Comparison of ENCODE assay signal across 9 cellular contexts in genomic region chr16:68005786-68006286, GRCh38. TPM values are rescaled to one million over a fixed set of nuclear protein-coding genes. Genes with fewer than 3 reads are reported as not detected.
A peak's percentile ranks its signal among the peaks of the same experiment; 100 is the strongest.
DNase-seq lines count a peak whose midpoint lies in the region; ATAC-seq and TF ChIP-seq lines count a peak whose summit lies in the region.
"Had no signal": no experiment of that assay in that cellular context is flagged by ENCODE, and none has a peak within 500 bp of the region (broad histone marks: within the 10 kb centered on the region; RNA-seq: fewer than 3 reads in every experiment).

No MANE protein-coding gene starts in this region.

- H3K27me3 Mint-ChIP-seq in activated CD4-positive, alpha-beta T cell treated with anti-CD3 and anti-CD28 coated beads, Interleukin-2, amount 10 ng/mL, durations not matched to agents 7 days and 5 days = no peaks in the 10 kb centered on the region

- H3K9me3 Mint-ChIP-seq in activated CD4-positive, alpha-beta T cell treated with anti-CD3 and anti-CD28 coated beads, Interleukin-2, amount 10 ng/mL, durations not matched to agents 7 days and 5 days = no peaks in the 10 kb centered on the region

- H3K4me1 ChIP-seq in adipocyte (ENCODE audit: control insufficient read depth, insufficient read depth, low read length) (peaks cover 6% of the 10 kb centered on the region), upper lobe of right lung (peaks cover 22% of the 10 kb centered on the region)
- H3K4me1 ChIP-seq: A549 had no signal

- POLR2A ChIA-PET in activated CD4-positive, alpha-beta T cell treated with anti-CD3 and anti-CD28 coated beads, Interleukin-2, amount 10 ng/mL, durations not matched to agents 7 days and 5 days (lab: Charles Lee) = no interaction called here

- peak; percentile 70 for DNase-seq in activated CD4-positive, alpha-beta T cell treated with anti-CD3 and anti-CD28 coated beads, Interleukin-2, amount 10 ng/mL, durations not matched to agents 7 days and 5 days
- no peak for DNase-seq in activated CD4-positive, alpha-beta T cell treated with anti-CD3 and anti-CD28 coated beads for 48 hours
- DNase-seq in adipocyte (ENCODE audit: low read depth) (peak; percentile 8), left lobe of liver (ENCODE audit: low spot score) (no peak), upper lobe of right lung (peak; percentile 70), SHP77 (lab: John Stamatoyannopoulos, UW) (no peak), NCI-H1105 (lab: John Stamatoyannopoulos, UW) (no peak), NCI-H1092 treated with DMSO at 0.1 percent for 48 hours (lab: John Stamatoyannopoulos, UW) (no peak)

- no peak for TF ChIP-seq CTCF in upper lobe of right lung (IDR thresholded peaks at IDR 0.05)

- peaks cover 3% of the 10 kb centered on the region for H3K36me3 Mint-ChIP-seq in activated CD4-positive, alpha-beta T cell treated with anti-CD3 and anti-CD28 coated beads, Interleukin-2, amount 10 ng/mL, durations not matched to agents 7 days and 5 days (ENCODE audit: low read depth)

- ATAC-seq in left lobe of liver = peak; percentile 70
- ATAC-seq in upper lobe of right lung = peak; percentile 96
- ATAC-seq: A549 had no signal

- intact Hi-C loops in upper lobe of right lung (cut with DNase I) = no loop called here

- CTCF ChIA-PET in activated CD4-positive, alpha-beta T cell treated with anti-CD3 and anti-CD28 coated beads, Interleukin-2, amount 10 ng/mL, durations not matched to agents 7 days and 5 days (lab: Charles Lee) = interaction anchor here (0.6 to 2.2 kb wide), 4 partner anchors 14 to 259 kb away, joined by 3 to 6 read pairs (median 3); partner anchors contain the start of gene SLC7A6

- H3K4me1 Mint-ChIP-seq in activated CD4-positive, alpha-beta T cell treated with anti-CD3 and anti-CD28 coated beads, Interleukin-2, amount 10 ng/mL, durations not matched to agents 7 days and 5 days = peaks cover 27% of the 10 kb centered on the region

- H3K9me3 ChIP-seq in adipocyte (ENCODE audit: control insufficient read depth, low read length) = no peaks in the 10 kb centered on the region
- H3K9me3 ChIP-seq in upper lobe of right lung = no peaks in the 10 kb centered on the region
- H3K9me3 ChIP-seq: A549 had no signal

- peak overlapping the region; percentile 92 for H3K27ac Mint-ChIP-seq in activated CD4-positive, alpha-beta T cell treated with anti-CD3 and anti-CD28 coated beads, Interleukin-2, amount 10 ng/mL, durations not matched to agents 7 days and 5 days

- no peak overlapping the region for H3K4me3 Mint-ChIP-seq in activated CD4-positive, alpha-beta T cell treated with anti-CD3 and anti-CD28 coated beads, Interleukin-2, amount 10 ng/mL, durations not matched to agents 7 days and 5 days

- no peak overlapping the region for H3K9ac ChIP-seq in adipocyte (ENCODE audit: low read length)

- H3K4me3 ChIP-seq in adipocyte (ENCODE audit: low read length) (no peak overlapping the region), upper lobe of right lung (no peak overlapping the region)
- H3K4me3 ChIP-seq: A549 had no signal

- H3K36me3 ChIP-seq in adipocyte (ENCODE audit: control insufficient read depth, insufficient read depth, low read length, severe bottlenecking) (no peaks in the 10 kb centered on the region), upper lobe of right lung (no peaks in the 10 kb centered on the region)

- peak overlapping the region; percentile 83 for H3K27ac ChIP-seq in upper lobe of right lung
- H3K27ac ChIP-seq: A549 had no signal

- H3K27me3 ChIP-seq in adipocyte (replicated peaks; ENCODE audit: control insufficient read depth, insufficient read depth, low read length) = peaks cover 11% of the 10 kb centered on the region
- no peaks in the 10 kb centered on the region for H3K27me3 ChIP-seq in upper lobe of right lung

RNA-seq across cellular contexts. Expression of gene DPEP2, which starts 6.6 kb away (rescaled TPM):
- 10 to 100 TPM; 12.4 to 14.2 TPM for total RNA-seq in activated CD4-positive, alpha-beta T cell treated with anti-CD3 and anti-CD28 coated beads, Interleukin-2, amount 10 ng/mL, durations not matched to agents 7 days and 5 days
- total RNA-seq in left lobe of liver (1.0 TPM), upper lobe of right lung (16.4 TPM)

RNA-seq across cellular contexts. Expression of gene DPEP2NB, which starts 9.9 kb away (rescaled TPM):
- not detected for total RNA-seq in activated CD4-positive, alpha-beta T cell treated with anti-CD3 and anti-CD28 coated beads, Interleukin-2, amount 10 ng/mL, durations not matched to agents 7 days and 5 days
- total RNA-seq in left lobe of liver (not detected), upper lobe of right lung (not detected)

RNA-seq across cellular contexts. Expression of gene DDX28, which starts 17.2 kb away (rescaled TPM):
- 10 to 100 TPM; 12.9 to 14.4 TPM for total RNA-seq in activated CD4-positive, alpha-beta T cell treated with anti-CD3 and anti-CD28 coated beads, Interleukin-2, amount 10 ng/mL, durations not matched to agents 7 days and 5 days
- 5.1 TPM for total RNA-seq in left lobe of liver
- total RNA-seq in upper lobe of right lung = 9.9 TPM

RNA-seq across cellular contexts. Expression of gene DUS2, which starts 17.2 kb away (rescaled TPM):
- 10 to 100 TPM; 21.5 to 23.4 TPM for total RNA-seq in activated CD4-positive, alpha-beta T cell treated with anti-CD3 and anti-CD28 coated beads, Interleukin-2, amount 10 ng/mL, durations not matched to agents 7 days and 5 days
- total RNA-seq in left lobe of liver (7.6 TPM), upper lobe of right lung (11.2 TPM)

RNA-seq across cellular contexts. Expression of gene DPEP3, which starts 25.5 kb away (rescaled TPM):
- total RNA-seq in activated CD4-positive, alpha-beta T cell treated with anti-CD3 and anti-CD28 coated beads, Interleukin-2, amount 10 ng/mL, durations not matched to agents 7 days and 5 days = under 1 TPM; 0.10 TPM
- total RNA-seq in left lobe of liver (not detected), upper lobe of right lung (not detected)

Comparison
In these comparisons a context has a peak if more than half of its experiments do, and no peak if none do; other contexts are left out.
1. DNase-seq: peak in activated CD4-positive, alpha-beta T cell treated with anti-CD3 and anti-CD28 coated beads, Interleukin-2, amount 10 ng/mL, durations not matched to agents 7 days and 5 days (single experiment), adipocyte (single experiment) and upper lobe of right lung (single experiment); none in activated CD4-positive, alpha-beta T cell treated with anti-CD3 and anti-CD28 coated beads for 48 hours (single experiment), left lobe of liver (single experiment), SHP77 (0 of 2), NCI-H1105 (single experiment) and NCI-H1092 treated with DMSO at 0.1 percent for 48 hours (single experiment).